Comparison of ENCODE assay signal across 2 cellular contexts in genomic region chr2:101440127-101440738, GRCh38.
TF ChIP-seq lines count a peak whose summit lies in the region.

No MANE protein-coding gene starts in this region.

TF ChIP-seq in SK-N-SH, 30 proteins besides CTCF, POLR2A, EP300 and RAD21 (continued from another document):
- TF ChIP-seq RCOR1 (IDR thresholded peaks at IDR 0.05; ENCODE audit: low read length) (0 out of 2 replicates have a peak, but pooled peaks have one; percentile 47), MXI1 (IDR thresholded peaks at IDR 0.05; ENCODE audit: low read depth, low read length) (no peak)
TF ChIP-seq in SK-N-SH: peak in this region for 2.

TF ChIP-seq in SK-N-SH treated with all-trans-retinoic acid at 6 μM for 48 hours, 23 proteins besides CTCF, POLR2A, EP300 and RAD21 (continued from another document):
- TF ChIP-seq, protein P1, sequence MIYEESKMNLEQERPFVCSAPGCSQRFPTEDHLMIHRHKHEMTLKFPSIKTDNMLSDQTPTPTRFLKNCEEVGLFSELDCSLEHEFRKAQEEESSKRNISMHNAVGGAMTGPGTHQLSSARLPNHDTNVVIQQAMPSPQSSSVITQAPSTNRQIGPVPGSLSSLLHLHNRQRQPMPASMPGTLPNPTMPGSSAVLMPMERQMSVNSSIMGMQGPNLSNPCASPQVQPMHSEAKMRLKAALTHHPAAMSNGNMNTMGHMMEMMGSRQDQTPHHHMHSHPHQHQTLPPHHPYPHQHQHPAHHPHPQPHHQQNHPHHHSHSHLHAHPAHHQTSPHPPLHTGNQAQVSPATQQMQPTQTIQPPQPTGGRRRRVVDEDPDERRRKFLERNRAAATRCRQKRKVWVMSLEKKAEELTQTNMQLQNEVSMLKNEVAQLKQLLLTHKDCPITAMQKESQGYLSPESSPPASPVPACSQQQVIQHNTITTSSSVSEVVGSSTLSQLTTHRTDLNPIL (CRISPR knock-in tag; IDR thresholded peaks at IDR 0.05; ENCODE audit: low read depth), result no peak
- no peak for TF ChIP-seq PPARA (CRISPR knock-in tag; IDR thresholded peaks at IDR 0.05; ENCODE audit: borderline replicate concordance)
- no peak for TF ChIP-seq CSRNP3 (CRISPR knock-in tag; IDR thresholded peaks at IDR 0.05)
- no peak for TF ChIP-seq ISL1 (CRISPR knock-in tag; IDR thresholded peaks at IDR 0.05)
- TF ChIP-seq ZFP3 (CRISPR knock-in tag; IDR thresholded peaks at IDR 0.05), result no peak
- no peak for TF ChIP-seq TCF4 (CRISPR knock-in tag; IDR thresholded peaks at IDR 0.05; ENCODE audit: borderline replicate concordance)
